Comparison of ENCODE assay signal across 8 cellular contexts in genomic region chr6:89830385-89830809, GRCh38. TPM values are rescaled to one million over a fixed set of nuclear protein-coding genes. Genes with fewer than 3 reads are reported as not detected.
A peak's percentile ranks its signal among the peaks of the same experiment; 100 is the strongest.
DNase-seq lines count a peak whose midpoint lies in the region; ATAC-seq and TF ChIP-seq lines count a peak whose summit lies in the region.

No MANE protein-coding gene starts in this region.

- H3K9me3 ChIP-seq in left ventricle myocardium inferior (replicated peaks) (no peaks in the 10 kb centered on the region), lower lobe of right lung (no peaks in the 10 kb centered on the region), aorta (ENCODE audit: control insufficient read depth, low read length) (no peaks in the 10 kb centered on the region)

- whole genome bisulfite sequencing in aorta, 2 donors, result 7 to 14% methylated on average over 8 of the region's 8 CpGs

- H3K27me3 ChIP-seq in left ventricle myocardium inferior (ENCODE audit: low read depth) (no peaks in the 10 kb centered on the region), lower lobe of right lung (ENCODE audit: low read depth) (no peaks in the 10 kb centered on the region), aorta (ENCODE audit: control insufficient read depth in 1 of 2, insufficient read depth in 2 of 2, low read length in 1 of 2) (no peaks in the 10 kb centered on the region)

- H3K27ac ChIP-seq in left ventricle myocardium inferior (replicated peaks), result peak overlapping the region; percentile 85
- peak overlapping the region; percentile 71 for H3K27ac ChIP-seq in lower lobe of right lung
- H3K27ac ChIP-seq in aorta (ENCODE audit: low read depth in 1 of 2, low read length in 2 of 2), result no peak overlapping the region

- H3K4me1 Mint-ChIP-seq in activated naive CD8-positive, alpha-beta T cell treated with anti-CD3 and anti-CD28 coated beads for 36 hours, result peaks cover 38% of the 10 kb centered on the region

- H3K9me3 Mint-ChIP-seq in activated naive CD8-positive, alpha-beta T cell treated with anti-CD3 and anti-CD28 coated beads for 36 hours, result peaks cover 1% of the 10 kb centered on the region

- H3K4me3 ChIP-seq in left ventricle myocardium inferior (peak overlapping the region; percentile 99), lower lobe of right lung (peak overlapping the region; percentile 69), aorta (ENCODE audit: low read length in 2 of 2) (peak overlapping the region; percentile 51 to 85)

- no peaks in the 10 kb centered on the region for H3K27me3 Mint-ChIP-seq in activated naive CD8-positive, alpha-beta T cell treated with anti-CD3 and anti-CD28 coated beads for 36 hours

- DNase-seq in left ventricle myocardium inferior, result no peak
- DNase-seq in Right ventricle myocardium superior, result no peak
- DNase-seq in activated naive CD8-positive, alpha-beta T cell treated with anti-CD3 and anti-CD28 coated beads for 36 hours, result no peak
- DNase-seq in lower lobe of right lung, result no peak
- DNase-seq in aorta, result no peak
- DNase-seq in amygdala (lab: John Stamatoyannopoulos, UW), result no peak
- no peak for DNase-seq in HPDE6-E6E7 (ENCODE audit: extremely low spot score)

- peaks cover 50% of the 10 kb centered on the region for H3K36me3 Mint-ChIP-seq in activated naive CD8-positive, alpha-beta T cell treated with anti-CD3 and anti-CD28 coated beads for 36 hours

- peak overlapping the region; percentile 98 for H3K27ac Mint-ChIP-seq in activated naive CD8-positive, alpha-beta T cell treated with anti-CD3 and anti-CD28 coated beads for 36 hours

- peaks cover 25% of the 10 kb centered on the region for H3K4me1 ChIP-seq in left ventricle myocardium inferior
- H3K4me1 ChIP-seq in lower lobe of right lung, result peaks cover 19% of the 10 kb centered on the region
- H3K4me1 ChIP-seq in aorta (ENCODE audit: control insufficient read depth in 1 of 2, insufficient read depth in 2 of 2, low read length in 2 of 2), result peaks cover 1 to 2% of the 10 kb centered on the region in 2 donors

- TF ChIP-seq CTCF in left ventricle myocardium inferior (IDR thresholded peaks at IDR 0.05; ENCODE audit: borderline replicate concordance), result no peak
- no peak for TF ChIP-seq CTCF in lower lobe of right lung (IDR thresholded peaks at IDR 0.05)

- ATAC-seq in Right ventricle myocardium superior (ENCODE audit: poor library complexity), result no peak
- no peak for ATAC-seq in lower lobe of right lung
- ATAC-seq in aorta (ENCODE audit: low FRiP score), result no peak
- ATAC-seq in GM18861 (IDR thresholded peaks at IDR 0.05; ENCODE audit: unreplicated experiment), result no peak

- intact Hi-C loops in left ventricle myocardium inferior (cut with micrococcal nuclease), result no loop called here
- intact Hi-C loops in Right ventricle myocardium superior (cut with DNase I), result no loop called here
- intact Hi-C loops in lower lobe of right lung (cut with DNase I), result no loop called here
- intact Hi-C loops in aorta (cut with DNase I), result no loop called here

- H3K36me3 ChIP-seq in left ventricle myocardium inferior (peaks cover 17% of the 10 kb centered on the region), lower lobe of right lung (peaks cover 25% of the 10 kb centered on the region), aorta (ENCODE audit: control insufficient read depth in 1 of 2, insufficient read depth in 2 of 2, low read length in 1 of 2) (no peaks in the 10 kb centered on the region)

- peak overlapping the region; percentile 99 for H3K4me3 Mint-ChIP-seq in activated naive CD8-positive, alpha-beta T cell treated with anti-CD3 and anti-CD28 coated beads for 36 hours

RNA-seq across cellular contexts. Expression of gene CASP8AP2, which starts 0.7 kb away (rescaled TPM):
- total RNA-seq in left ventricle myocardium inferior, result 13.2 TPM
- 13.8 TPM for total RNA-seq in Right ventricle myocardium superior
- total RNA-seq in activated naive CD8-positive, alpha-beta T cell treated with anti-CD3 and anti-CD28 coated beads for 36 hours, result 10 to 100 TPM; 33.3 to 33.9 TPM
- total RNA-seq in lower lobe of right lung, result 18.3 TPM
- 10 to 100 TPM; 16.3 to 20.6 TPM for total RNA-seq in aorta
- 1 to 10 TPM; 7.1 to 7.9 TPM for polyA plus RNA-seq in aorta

RNA-seq across cellular contexts. Expression of gene MDN1, which starts 10.8 kb away (rescaled TPM):
- total RNA-seq in left ventricle myocardium inferior (22.9 TPM), Right ventricle myocardium superior (22.6 TPM), lower lobe of right lung (29.6 TPM), aorta (10 to 100 TPM; 30.8 to 37.1 TPM)
- 10 to 100 TPM; 64.4 to 66.8 TPM for total RNA-seq in activated naive CD8-positive, alpha-beta T cell treated with anti-CD3 and anti-CD28 coated beads for 36 hours
- 10 to 100 TPM; 10.1 to 14.8 TPM for polyA plus RNA-seq in aorta

Comparison
In these comparisons a context has a peak if more than half of its experiments do, and no peak if none do; other contexts are left out.
1. H3K27ac ChIP-seq: peak in left ventricle myocardium inferior (single experiment) and lower lobe of right lung (single experiment); none in aorta (0 of 2).
2. Peak in every context shown above with its lines, with median percentiles within 50 percentile points of each other: H3K4me3 ChIP-seq.